18 cellular contexts compared by ENCODE assay signal in genomic region chr1:67190942-67191341, GRCh38. TPM values are rescaled to one million over a fixed set of nuclear protein-coding genes. Genes with fewer than 3 reads are reported as not detected.
A peak's percentile ranks its signal among the peaks of the same experiment; 100 is the strongest.
DNase-seq lines count a peak whose midpoint lies in the region; FAIRE-seq and TF ChIP-seq lines count a peak whose summit lies in the region.
"Had no signal": no experiment of that assay in that cellular context is flagged by ENCODE, and none has a peak within 500 bp of the region (broad histone marks: within the 10 kb centered on the region; RNA-seq: fewer than 3 reads in every experiment).

No MANE protein-coding gene starts in this region.

- no peak overlapping the region for H3K27ac Mint-ChIP-seq in activated CD4-positive, alpha-beta T cell treated with anti-CD3 and anti-CD28 coated beads, Interleukin-2, amount 10 ng/mL, durations not matched to agents 24 days and 14 days
- no peak overlapping the region for H3K27ac Mint-ChIP-seq in activated CD4-positive, alpha-beta memory T cell treated with anti-CD3 and anti-CD28 coated beads, Interleukin-2, amount 10 ng/mL, durations not matched to agents 7 days and 5 days
- H3K27ac Mint-ChIP-seq: CD14-positive monocyte, H9 had no signal

- no peak overlapping the region for H3K4me3 Mint-ChIP-seq in activated CD4-positive, alpha-beta T cell treated with anti-CD3 and anti-CD28 coated beads, Interleukin-2, amount 10 ng/mL, durations not matched to agents 24 days and 14 days
- no peak overlapping the region for H3K4me3 Mint-ChIP-seq in activated CD4-positive, alpha-beta memory T cell treated with anti-CD3 and anti-CD28 coated beads, Interleukin-2, amount 10 ng/mL, durations not matched to agents 7 days and 5 days
- H3K4me3 Mint-ChIP-seq: CD14-positive monocyte, H9 had no signal

- TF ChIP-seq POLR2A in GM12892 (IDR thresholded peaks at IDR 0.05; ENCODE audit: low read depth, low read length) (no peak), GM12891 (IDR thresholded peaks at IDR 0.05; ENCODE audit: low read depth, low read length) (no peak), uterus (IDR thresholded peaks at IDR 0.05) (no peak)

- H3K27me3 ChIP-seq in uterus = no peaks in the 10 kb centered on the region

- no peak for TF ChIP-seq CTCF in 22Rv1 (IDR thresholded peaks at IDR 0.05)
- TF ChIP-seq CTCF in uterus (IDR thresholded peaks at IDR 0.05) = no peak

- peak overlapping the region; percentile 65 for H3K27ac ChIP-seq in 22Rv1
- H3K27ac ChIP-seq in uterus = no peak overlapping the region
- H3K27ac ChIP-seq: RWPE1 had no signal

- no peak overlapping the region for H3K4me3 ChIP-seq in uterus

- H3K36me3 Mint-ChIP-seq in activated CD4-positive, alpha-beta T cell treated with anti-CD3 and anti-CD28 coated beads, Interleukin-2, amount 10 ng/mL, durations not matched to agents 24 days and 14 days (ENCODE audit: low read depth) = no peaks in the 10 kb centered on the region
- H3K36me3 Mint-ChIP-seq in activated CD4-positive, alpha-beta memory T cell treated with anti-CD3 and anti-CD28 coated beads, Interleukin-2, amount 10 ng/mL, durations not matched to agents 7 days and 5 days (ENCODE audit: low read depth) = peaks cover 3% of the 10 kb centered on the region
- H3K36me3 Mint-ChIP-seq: CD14-positive monocyte had no signal

- POLR2A ChIA-PET in activated CD4-positive, alpha-beta memory T cell treated with anti-CD3 and anti-CD28 coated beads, Interleukin-2, amount 10 ng/mL, durations not matched to agents 7 days and 5 days (lab: Charles Lee) = interaction anchor here (0.7 to 2.1 kb wide), 4 partner anchors 15 to 207 kb away, joined by 3 to 23 read pairs (median 6); no protein-coding TSS in a partner anchor

- CTCF ChIA-PET in activated CD4-positive, alpha-beta memory T cell treated with anti-CD3 and anti-CD28 coated beads, Interleukin-2, amount 10 ng/mL, durations not matched to agents 7 days and 5 days (lab: Charles Lee) = interaction anchor here (0.7 to 3.1 kb wide), 3 partner anchors 19 to 41 kb away, joined by 3 to 16 read pairs (median 3); no protein-coding TSS in a partner anchor

- intact Hi-C loops in activated CD4-positive, alpha-beta T cell treated with anti-CD3 and anti-CD28 coated beads, Interleukin-2, amount 10 ng/mL, durations not matched to agents 24 days and 14 days (cut with micrococcal nuclease) = loop anchor here (1.0 to 10.0 kb wide), 4 partner anchors 16 to 816 kb away; no protein-coding TSS in a partner anchor
- intact Hi-C loops in uterus (cut with DNase I; ENCODE audit: low total_unique reads) = no loop called here

- H3K4me1 Mint-ChIP-seq in activated CD4-positive, alpha-beta T cell treated with anti-CD3 and anti-CD28 coated beads, Interleukin-2, amount 10 ng/mL, durations not matched to agents 24 days and 14 days = peaks cover 6% of the 10 kb centered on the region
- peaks cover 23% of the 10 kb centered on the region for H3K4me1 Mint-ChIP-seq in activated CD4-positive, alpha-beta memory T cell treated with anti-CD3 and anti-CD28 coated beads, Interleukin-2, amount 10 ng/mL, durations not matched to agents 7 days and 5 days
- H3K4me1 Mint-ChIP-seq: CD14-positive monocyte, H9 had no signal

- H3K36me3 ChIP-seq in uterus = no peaks in the 10 kb centered on the region

- FAIRE-seq in GM12892 (lab: Jason Lieb, UNC) (peak; percentile 57), GM12891 (lab: Jason Lieb, UNC) (no peak)
- FAIRE-seq: HepG2 had no signal

- no peaks in the 10 kb centered on the region for H3K9me3 ChIP-seq in uterus

- no peaks in the 10 kb centered on the region for H3K9me3 Mint-ChIP-seq in activated CD4-positive, alpha-beta T cell treated with anti-CD3 and anti-CD28 coated beads, Interleukin-2, amount 10 ng/mL, durations not matched to agents 24 days and 14 days
- no peaks in the 10 kb centered on the region for H3K9me3 Mint-ChIP-seq in activated CD4-positive, alpha-beta memory T cell treated with anti-CD3 and anti-CD28 coated beads, Interleukin-2, amount 10 ng/mL, durations not matched to agents 7 days and 5 days
- H3K9me3 Mint-ChIP-seq: H9 had no signal

- DNase-seq in activated CD4-positive, alpha-beta T cell treated with anti-CD3 and anti-CD28 coated beads, Interleukin-2, amount 10 ng/mL, durations not matched to agents 24 days and 14 days = peak; percentile 59
- DNase-seq in activated CD4-positive, alpha-beta T cell treated with anti-CD3 and anti-CD28 coated beads for 1 hour = no peak
- DNase-seq in GM12892 (ENCODE audit: insufficient read length) (no peak), GM12891 (ENCODE audit: insufficient read length, low spot score) (no peak), uterus (no peak), dedifferentiated amniotic fluid mesenchymal stem cell (ENCODE audit: extremely low spot score) (no peak)
- peak; percentile 31 for DNase-seq in activated CD4-positive, alpha-beta memory T cell treated with anti-CD3 and anti-CD28 coated beads, Interleukin-2, amount 10 ng/mL, durations not matched to agents 7 days and 5 days
- DNase-seq: DMS 273 treated with DMSO at 0.1 percent for 48 hours, H9, NCI-H1105, NCI-H1694, NCI-H526 treated with DMSO at 0.1 percent for 48 hours had no signal

- H3K27me3 Mint-ChIP-seq in activated CD4-positive, alpha-beta T cell treated with anti-CD3 and anti-CD28 coated beads, Interleukin-2, amount 10 ng/mL, durations not matched to agents 24 days and 14 days = no peaks in the 10 kb centered on the region
- no peaks in the 10 kb centered on the region for H3K27me3 Mint-ChIP-seq in activated CD4-positive, alpha-beta memory T cell treated with anti-CD3 and anti-CD28 coated beads, Interleukin-2, amount 10 ng/mL, durations not matched to agents 7 days and 5 days

- no peaks in the 10 kb centered on the region for H3K4me1 ChIP-seq in uterus

TF ChIP-seq in GM12891, 5 proteins besides CTCF, POLR2A, EP300 and RAD21:
- TF ChIP-seq POU2F2 (IDR thresholded peaks at IDR 0.05; ENCODE audit: low read depth, low read length) (no peak), PAX5 (IDR thresholded peaks at IDR 0.05; ENCODE audit: insufficient read depth, low read length, severe bottlenecking) (no peak), SPI1 (IDR thresholded peaks at IDR 0.05; ENCODE audit: low read depth, low read length) (no peak), POLR2AphosphoS5 (IDR thresholded peaks at IDR 0.05; ENCODE audit: low read depth, low read length) (no peak), TAF1 (IDR thresholded peaks at IDR 0.05; ENCODE audit: low read depth, low read length) (no peak)

RNA-seq across cellular contexts. Expression of gene IL23R, which starts 24.7 kb away (rescaled TPM):
- total RNA-seq in activated CD4-positive, alpha-beta T cell treated with anti-CD3 and anti-CD28 coated beads, Interleukin-2, amount 10 ng/mL, durations not matched to agents 24 days and 14 days = 3.1 and 3.8 TPM in 2 replicates
- 1.1 TPM for polyA plus RNA-seq in GM12892 (2012; ENCODE audit: missing spikeins)
- total RNA-seq in activated CD4-positive, alpha-beta memory T cell treated with anti-CD3 and anti-CD28 coated beads, Interleukin-2, amount 10 ng/mL, durations not matched to agents 7 days and 5 days = 1 to 10 TPM; 4.2 to 5.0 TPM
- polyA plus RNA-seq in GM12891 (2012; ENCODE audit: low read depth, missing spikeins) = 1.1 TPM
- under 1 TPM in 1 of 4 donors, not detected in 3; 0.21 TPM for total RNA-seq in uterus
- total RNA-seq: A673, H9, HepG2, MCF 10A had no signal
- polyA plus RNA-seq: CD14-positive monocyte, HepG2 had no signal

RNA-seq across cellular contexts. Expression of gene C1orf141, which starts 56.2 kb away (rescaled TPM):
- not detected in 2 replicates for total RNA-seq in activated CD4-positive, alpha-beta T cell treated with anti-CD3 and anti-CD28 coated beads, Interleukin-2, amount 10 ng/mL, durations not matched to agents 24 days and 14 days
- not detected for polyA plus RNA-seq in GM12892 (2012; ENCODE audit: missing spikeins)
- total RNA-seq in activated CD4-positive, alpha-beta memory T cell treated with anti-CD3 and anti-CD28 coated beads, Interleukin-2, amount 10 ng/mL, durations not matched to agents 7 days and 5 days = not detected
- polyA plus RNA-seq in GM12891 (2012; ENCODE audit: low read depth, missing spikeins) = not detected
- not detected for total RNA-seq in uterus
- total RNA-seq: A673, H9, HepG2, MCF 10A had no signal
- polyA plus RNA-seq: CD14-positive monocyte, HepG2 had no signal

Comparison
In these comparisons a context has a peak if more than half of its experiments do, and no peak if none do; other contexts are left out.
1. DNase-seq: peak in activated CD4-positive, alpha-beta T cell treated with anti-CD3 and anti-CD28 coated beads, Interleukin-2, amount 10 ng/mL, durations not matched to agents 24 days and 14 days (single experiment) and activated CD4-positive, alpha-beta memory T cell treated with anti-CD3 and anti-CD28 coated beads, Interleukin-2, amount 10 ng/mL, durations not matched to agents 7 days and 5 days (single experiment); none in activated CD4-positive, alpha-beta T cell treated with anti-CD3 and anti-CD28 coated beads for 1 hour (single experiment), GM12892 (single experiment), GM12891 (single experiment), uterus (0 of 2) and dedifferentiated amniotic fluid mesenchymal stem cell (single experiment).